12 cellular contexts compared by ENCODE assay signal in genomic region chr19:39078436-39079200, GRCh38. TPM values are rescaled to one million over a fixed set of nuclear protein-coding genes. Genes with fewer than 3 reads are reported as not detected.
DNase-seq lines count a peak whose midpoint lies in the region; ATAC-seq, FAIRE-seq and TF ChIP-seq lines count a peak whose summit lies in the region.
"Had no signal": no experiment of that assay in that cellular context is flagged by ENCODE, and none has a peak within 500 bp of the region (broad histone marks: within the 10 kb centered on the region; RNA-seq: fewer than 3 reads in every experiment).

No MANE protein-coding gene starts in this region.

- no peaks in the 10 kb centered on the region for H3K79me2 ChIP-seq in astrocyte (ENCODE audit: insufficient read depth, low read length)

- no peaks in the 10 kb centered on the region for H3K36me3 Mint-ChIP-seq in astrocyte (ENCODE audit: low read depth, unreplicated experiment)

- no peaks in the 10 kb centered on the region for H3K9me3 ChIP-seq in astrocyte (ENCODE audit: insufficient read depth, low read depth, low read length)
- H3K9me3 ChIP-seq: stomach had no signal

- H3K4me3 Mint-ChIP-seq in astrocyte (ENCODE audit: unreplicated experiment) = no peak overlapping the region

- H3K4me1 ChIP-seq in astrocyte (ENCODE audit: insufficient read depth, low read length) = peaks cover 11% of the 10 kb centered on the region

- no peaks in the 10 kb centered on the region for H3K9me3 Mint-ChIP-seq in astrocyte (ENCODE audit: unreplicated experiment)

- H3K4me2 ChIP-seq in astrocyte (ENCODE audit: low read length) = peak overlapping the region; percentile 73

- TF ChIP-seq CTCF in astrocyte (IDR thresholded peaks at IDR 0.05; ENCODE audit: insufficient read depth, low read depth, low read length) = no peak

- no peak overlapping the region for H2AFZ ChIP-seq in astrocyte (ENCODE audit: low read depth, low read length)

- H3K27ac ChIP-seq in astrocyte (ENCODE audit: low read depth, low read length) = peak overlapping the region; percentile 71
- H3K27ac ChIP-seq in temporal lobe (ENCODE audit: low read depth, low read length) = peak overlapping the region; percentile 89
- H3K27ac ChIP-seq: coronary artery, SK-N-MC, stomach had no signal

- no peak overlapping the region for H3K4me3 ChIP-seq in astrocyte (ENCODE audit: insufficient read depth, low read depth, low read length)
- H3K4me3 ChIP-seq: coronary artery, lung, SK-N-MC, stomach had no signal

- H3K36me3 ChIP-seq in astrocyte (ENCODE audit: insufficient read depth, low read length) = no peaks in the 10 kb centered on the region
- H3K36me3 ChIP-seq: stomach had no signal

- H3K9ac ChIP-seq in astrocyte (ENCODE audit: low read length) = peak overlapping the region; percentile 47

- peaks cover 3% of the 10 kb centered on the region for H3K4me1 Mint-ChIP-seq in astrocyte (ENCODE audit: low read depth, unreplicated experiment)

- peaks cover 11% of the 10 kb centered on the region for H3K27me3 ChIP-seq in astrocyte (ENCODE audit: insufficient read depth, low read length)

- H3K27ac Mint-ChIP-seq in astrocyte (ENCODE audit: unreplicated experiment) = peak overlapping the region; percentile 53

- DNase-seq in HK-2 (ENCODE audit: unreplicated experiment) (peak; percentile 38), astrocyte (ENCODE audit: low read depth) (peak; percentile 99), glomerular endothelial cell (ENCODE audit: extremely low read depth, low read depth, low spot score) (peak; percentile 75), NCI-H748 (lab: John Stamatoyannopoulos, UW; ENCODE audit: unreplicated experiment) (no peak), NCI-H146 (lab: John Stamatoyannopoulos, UW) (no peak)
- DNase-seq: NCI-H1930, stomach had no signal

- ATAC-seq in activated CD4-positive, CD25-positive, alpha-beta regulatory T cell treated with anti-CD3 and anti-CD28 coated beads, Interleukin-2, amount 50 U/mL, for 24 hours = no peak

- H4K20me1 ChIP-seq in astrocyte (ENCODE audit: insufficient read depth, low read length) = no peaks in the 10 kb centered on the region

- peak; percentile 80 for FAIRE-seq in astrocyte (lab: Jason Lieb, UNC)

- peaks cover 28% of the 10 kb centered on the region for H3K27me3 Mint-ChIP-seq in astrocyte (ENCODE audit: low read depth, unreplicated experiment)

RNA-seq across cellular contexts. Expression of gene ACP7, which starts 5.5 kb away (rescaled TPM):
- total RNA-seq in astrocyte (not detected in 2 replicates), glomerular endothelial cell (not detected in 2 replicates), temporal lobe (not detected)
- total RNA-seq: lung, stomach had no signal

RNA-seq across cellular contexts. Expression of gene FBXO27, which starts 46.3 kb away (rescaled TPM):
- 4.1 and 7.1 TPM in 2 replicates for total RNA-seq in astrocyte
- total RNA-seq in glomerular endothelial cell = 6.0 and 15.0 TPM in 2 replicates
- total RNA-seq in temporal lobe = 8.9 TPM

RNA-seq across cellular contexts. Expression of gene PAK4, which starts 47.0 kb away (rescaled TPM):
- total RNA-seq in astrocyte = 48.0 and 51.1 TPM in 2 replicates
- 26.4 and 36.6 TPM in 2 replicates for total RNA-seq in glomerular endothelial cell
- 2.7 TPM for total RNA-seq in temporal lobe

Comparison
In these comparisons a context has a peak if more than half of its experiments do, and no peak if none do; other contexts are left out.
1. DNase-seq: peak in HK-2 (single experiment), astrocyte (single experiment) and glomerular endothelial cell (single experiment); none in NCI-H748 (single experiment) and NCI-H146 (single experiment).